ENCODE assay signal across 8 cellular contexts in genomic region chr3:151228291-151229125, GRCh38. TPM values are rescaled to one million over a fixed set of nuclear protein-coding genes. Genes with fewer than 3 reads are reported as not detected.
DNase-seq lines count a peak whose midpoint lies in the region; ATAC-seq, FAIRE-seq and TF ChIP-seq lines count a peak whose summit lies in the region.

No MANE protein-coding gene starts in this region.

- H3K79me2 ChIP-seq in fibroblast of lung (ENCODE audit: control insufficient read depth, insufficient read depth, low read length), result no peaks in the 10 kb centered on the region

- peaks cover 59% of the 10 kb centered on the region for H3K4me1 Mint-ChIP-seq in activated CD4-positive, alpha-beta T cell treated with anti-CD3 and anti-CD28 coated beads, Interleukin-2, amount 10 ng/mL, durations not matched to agents 7 days and 5 days

- H3K27ac ChIP-seq in fibroblast of lung (ENCODE audit: insufficient read depth, low read length), result peak overlapping the region; percentile 62

- no peaks in the 10 kb centered on the region for H4K20me1 ChIP-seq in fibroblast of lung (ENCODE audit: control insufficient read depth, extremely low read depth, insufficient read depth, low read length)

- H3K27ac Mint-ChIP-seq in activated CD4-positive, alpha-beta T cell treated with anti-CD3 and anti-CD28 coated beads, Interleukin-2, amount 10 ng/mL, durations not matched to agents 7 days and 5 days, result peak overlapping the region; percentile 79

- DNase-seq in activated CD4-positive, alpha-beta T cell treated with anti-CD3 and anti-CD28 coated beads, Interleukin-2, amount 10 ng/mL, durations not matched to agents 7 days and 5 days, result no peak
- DNase-seq in activated CD4-positive, alpha-beta T cell treated with anti-CD3 and anti-CD28 coated beads, Interleukin-2, amount 50 U/mL, for 1 hour, result no peak
- peak; percentile 81 for DNase-seq in RCC 7860 (ENCODE audit: low spot score)
- peak; percentile 39 to 89 for DNase-seq in fibroblast of lung (ENCODE audit: low read depth in 2 of 2)
- peak; percentile 49 for DNase-seq in smooth muscle cell of the brain vasculature (ENCODE audit: low read depth, low spot score)
- no peak for DNase-seq in omental fat pad (ENCODE audit: low spot score)

- H3K36me3 Mint-ChIP-seq in activated CD4-positive, alpha-beta T cell treated with anti-CD3 and anti-CD28 coated beads, Interleukin-2, amount 10 ng/mL, durations not matched to agents 7 days and 5 days (ENCODE audit: low read depth), result no peaks in the 10 kb centered on the region

- no peak overlapping the region for H3K4me3 ChIP-seq in fibroblast of lung (replicated peaks in 1 of 4; ENCODE audit: control extremely low read depth in 1 of 4, insufficient read depth in 1 of 4, low read depth in 3 of 4, low read length in 4 of 4)

- peak overlapping the region; percentile 15 for H3K4me2 ChIP-seq in fibroblast of lung (ENCODE audit: extremely low read depth, insufficient read depth, low read length)

- no peaks in the 10 kb centered on the region for H3K9me3 Mint-ChIP-seq in activated CD4-positive, alpha-beta T cell treated with anti-CD3 and anti-CD28 coated beads, Interleukin-2, amount 10 ng/mL, durations not matched to agents 7 days and 5 days

- H2AFZ ChIP-seq in fibroblast of lung (ENCODE audit: low read length), result no peak overlapping the region

- H3K27me3 ChIP-seq in fibroblast of lung (ENCODE audit: control insufficient read depth, insufficient read depth, low read length), result no peaks in the 10 kb centered on the region

- no peaks in the 10 kb centered on the region for H3K27me3 Mint-ChIP-seq in activated CD4-positive, alpha-beta T cell treated with anti-CD3 and anti-CD28 coated beads, Interleukin-2, amount 10 ng/mL, durations not matched to agents 7 days and 5 days

- H3K9me3 ChIP-seq in fibroblast of lung (ENCODE audit: control insufficient read depth, insufficient read depth, low read depth, low read length), result no peaks in the 10 kb centered on the region

- POLR2A ChIA-PET in activated CD4-positive, alpha-beta T cell treated with anti-CD3 and anti-CD28 coated beads, Interleukin-2, amount 10 ng/mL, durations not matched to agents 7 days and 5 days (lab: Charles Lee), result no interaction called here

- TF ChIP-seq CTCF in fibroblast of lung (conservative IDR thresholded peaks at IDR 0.05 in 1 of 2, IDR thresholded peaks at IDR 0.05 in 1 of 2; ENCODE audit: low read depth in 1 of 2, low read length in 2 of 2), result no peak
- TF ChIP-seq CTCF in omental fat pad (IDR thresholded peaks at IDR 0.05), result no peak

- H3K4me3 Mint-ChIP-seq in activated CD4-positive, alpha-beta T cell treated with anti-CD3 and anti-CD28 coated beads, Interleukin-2, amount 10 ng/mL, durations not matched to agents 7 days and 5 days, result no peak overlapping the region

- CTCF ChIA-PET in activated CD4-positive, alpha-beta T cell treated with anti-CD3 and anti-CD28 coated beads, Interleukin-2, amount 10 ng/mL, durations not matched to agents 7 days and 5 days (lab: Charles Lee), result interaction anchor here (0.5 to 5.7 kb wide), 20 partner anchors 7 to 139 kb away, joined by 3 to 55 read pairs (median 4); partner anchors contain the start of gene P2RY14

- FAIRE-seq in RCC 7860 (lab: Jason Lieb, UNC), result peak; percentile 88

- ATAC-seq in activated CD4-positive, CD25-positive, alpha-beta regulatory T cell treated with anti-CD3 and anti-CD28 coated beads, Interleukin-2, amount 50 U/mL, for 24 hours, result no peak
- ATAC-seq in HG03025 (IDR thresholded peaks at IDR 0.05; ENCODE audit: low FRiP score, unreplicated experiment) (no peak), omental fat pad (ENCODE audit: low FRiP score) (no peak)

- H3K36me3 ChIP-seq in fibroblast of lung (ENCODE audit: control insufficient read depth, insufficient read depth, low read length), result no peaks in the 10 kb centered on the region

- H3K9ac ChIP-seq in fibroblast of lung (ENCODE audit: insufficient read depth, low read length), result no peak overlapping the region

- H3K4me1 ChIP-seq in fibroblast of lung (ENCODE audit: control insufficient read depth, extremely low read depth, insufficient read depth, low read length), result peaks cover 27% of the 10 kb centered on the region

RNA-seq across cellular contexts. Expression of gene GPR171, which starts 25.5 kb away (rescaled TPM):
- 100 to 1,000 TPM; 144 to 181 TPM for total RNA-seq in activated CD4-positive, alpha-beta T cell treated with anti-CD3 and anti-CD28 coated beads, Interleukin-2, amount 10 ng/mL, durations not matched to agents 7 days and 5 days
- not detected in 2 replicates for total RNA-seq in fibroblast of lung
- polyA plus RNA-seq in fibroblast of lung, result not detected in 2 replicates
- polyA plus RNA-seq in fibroblast of lung (2012), result not detected in 2 replicates
- not detected in 2 replicates for polyA minus RNA-seq in fibroblast of lung (ENCODE audit: low replicate concordance)
- total RNA-seq in omental fat pad, result 10 to 100 TPM in 1 of 4 donors, 1 to 10 TPM in 3; 2.8 to 10.6 (median 4.7) TPM

RNA-seq across cellular contexts. Expression of gene P2RY14, which starts 49.8 kb away (rescaled TPM):
- total RNA-seq in activated CD4-positive, alpha-beta T cell treated with anti-CD3 and anti-CD28 coated beads, Interleukin-2, amount 10 ng/mL, durations not matched to agents 7 days and 5 days, result under 1 TPM; 0.25 to 0.27 TPM
- total RNA-seq in fibroblast of lung (not detected in 2 replicates), omental fat pad (10 to 100 TPM in 1 of 4 donors, 1 to 10 TPM in 3; 2.2 to 12.8 (median 6.4) TPM)
- 0.09 and 0.26 TPM in 2 replicates for polyA plus RNA-seq in fibroblast of lung
- 0.29 TPM in 1 of 2 replicates, not detected in the other for polyA plus RNA-seq in fibroblast of lung (2012)
- not detected in 2 replicates for polyA minus RNA-seq in fibroblast of lung (ENCODE audit: low replicate concordance)

Comparison
In these comparisons a context has a peak if more than half of its experiments do, and no peak if none do; other contexts are left out.
1. DNase-seq: peak in RCC 7860 (single experiment), fibroblast of lung (2 of 2) and smooth muscle cell of the brain vasculature (single experiment); none in activated CD4-positive, alpha-beta T cell treated with anti-CD3 and anti-CD28 coated beads, Interleukin-2, amount 10 ng/mL, durations not matched to agents 7 days and 5 days (single experiment), activated CD4-positive, alpha-beta T cell treated with anti-CD3 and anti-CD28 coated beads, Interleukin-2, amount 50 U/mL, for 1 hour (single experiment) and omental fat pad (single experiment).
2. RNA of gene GPR171, which starts 25.5 kb away (total RNA-seq): 144 to 181 TPM in activated CD4-positive, alpha-beta T cell treated with anti-CD3 and anti-CD28 coated beads, Interleukin-2, amount 10 ng/mL, durations not matched to agents 7 days and 5 days; 2.8 to 10.6 TPM in omental fat pad and not detected in fibroblast of lung; every median in the first group is over 10 times any median in the second.